ENCODE assay signal across 15 cellular contexts in genomic region chr6:7532232-7532631, GRCh38. TPM values are rescaled to one million over a fixed set of nuclear protein-coding genes. Genes with fewer than 3 reads are reported as not detected.
DNase-seq lines count a peak whose midpoint lies in the region; ATAC-seq and TF ChIP-seq lines count a peak whose summit lies in the region.
"Had no signal": no experiment of that assay in that cellular context is flagged by ENCODE, and none has a peak within 500 bp of the region (broad histone marks: within the 10 kb centered on the region; RNA-seq: fewer than 3 reads in every experiment).

No MANE protein-coding gene starts in this region.

- H3K36me3 Mint-ChIP-seq in natural killer cell, result no peaks in the 10 kb centered on the region

- ATAC-seq in RWPE2 (ENCODE audit: low read depth) (peak; percentile 81), HG03025 (IDR thresholded peaks at IDR 0.05; ENCODE audit: low FRiP score, unreplicated experiment) (no peak), natural killer cell (no peak), GM19463 (IDR thresholded peaks at IDR 0.05; ENCODE audit: unreplicated experiment) (no peak)
- ATAC-seq: activated CD4-positive, CD25-positive, alpha-beta regulatory T cell treated with anti-CD3 and anti-CD28 coated beads, Interleukin-2, amount 50 U/mL, for 24 hours had no signal

- H3K27me3 Mint-ChIP-seq in natural killer cell (ENCODE audit: low read depth in 2 of 2), result peaks cover 27 to 55% of the 10 kb centered on the region in 2 donors

- H3K36me3 ChIP-seq in RWPE2 (ENCODE audit: low read depth) (no peaks in the 10 kb centered on the region), transverse colon (no peaks in the 10 kb centered on the region)
- H3K36me3 ChIP-seq: tibial artery had no signal

- intact Hi-C loops in transverse colon (cut with DNase I; ENCODE audit: low total_unique reads) (no loop called here), natural killer cell (cut with micrococcal nuclease) (no loop called here)

- no peak for TF ChIP-seq EP300 in transverse colon (IDR thresholded peaks at IDR 0.05; ENCODE audit: low read depth)

- H3K4me1 ChIP-seq in RWPE2 (ENCODE audit: insufficient read depth, poor library complexity, severe bottlenecking) (peaks cover 34% of the 10 kb centered on the region), transverse colon (peaks cover 0 to 14% (median 4%) of the 10 kb centered on the region in 4 donors)
- H3K4me1 ChIP-seq: tibial artery had no signal

- TF ChIP-seq CTCF in RWPE2 (IDR thresholded peaks at IDR 0.05; ENCODE audit: poor library complexity, severe bottlenecking) (no peak), transverse colon (IDR thresholded peaks at IDR 0.05) (no peak), natural killer cell (IDR thresholded peaks at IDR 0.05) (no peak)

- H3K4me3 Mint-ChIP-seq in natural killer cell, result no peak overlapping the region
- H3K4me3 Mint-ChIP-seq: activated T-cell treated with anti-CD3 and anti-CD28 coated beads, Interleukin-2, amount 50 U/mL, for 24 hours had no signal

- no peak for TF ChIP-seq POLR2A in transverse colon (IDR thresholded peaks at IDR 0.05)

- no peak overlapping the region for H3K4me3 ChIP-seq in RWPE2 (ENCODE audit: severe bottlenecking)
- H3K4me3 ChIP-seq in transverse colon, result no peak overlapping the region
- H3K4me3 ChIP-seq: tibial artery had no signal

- H3K27ac Mint-ChIP-seq in natural killer cell, result no peak overlapping the region
- H3K27ac Mint-ChIP-seq: activated T-cell treated with anti-CD3 and anti-CD28 coated beads, Interleukin-2, amount 50 U/mL, for 24 hours had no signal

- H3K4me1 Mint-ChIP-seq in natural killer cell, result no peaks in the 10 kb centered on the region

- H3K9me3 ChIP-seq in RWPE2 (ENCODE audit: severe bottlenecking), result no peaks in the 10 kb centered on the region
- H3K9me3 ChIP-seq in transverse colon, result no peaks in the 10 kb centered on the region
- H3K9me3 ChIP-seq: tibial artery had no signal

- WGBS in transverse colon (ENCODE audit: low coverage in 1 of 2), 2 donors, result 26 to 50% methylated on average over 1 to 6 of the region's 6 CpGs

- DNase-seq in NCI-H146 (lab: John Stamatoyannopoulos, UW) (peak; percentile 16), NCI-H146 treated with DMSO at 0.1 percent for 48 hours (lab: John Stamatoyannopoulos, UW; ENCODE audit: unreplicated experiment) (no peak), RWPE2 (ENCODE audit: low spot score) (no peak), kidney tubule cell (ENCODE audit: low spot score) (peak; percentile 25), transverse colon (peak; percentile 85), natural killer cell (no peak)
- DNase-seq: activated T-cell treated with anti-CD3 and anti-CD28 coated beads, Interleukin-2, amount 50 U/mL, for 24 hours; foreskin fibroblast; NCI-H1436 treated with DMSO at 0.1 percent for 48 hours; stimulated activated CD4-positive, alpha-beta T cell treated with anti-CD3 and anti-CD28 coated beads, Interleukin-12 subunit alpha, Interleukin-12 subunit beta, amount 100 ng/mL, for 4 hours; tibial artery had no signal

- H3K9me3 Mint-ChIP-seq in natural killer cell, result no peaks in the 10 kb centered on the region
- H3K9me3 Mint-ChIP-seq: activated T-cell treated with anti-CD3 and anti-CD28 coated beads, Interleukin-2, amount 50 U/mL, for 24 hours had no signal

- H3K27ac ChIP-seq in RWPE2 (ENCODE audit: poor library complexity, severe bottlenecking) (peak overlapping the region; percentile 41), transverse colon (peak overlapping the region; percentile 57 to 87 (median 74))
- H3K27ac ChIP-seq: 22Rv1, tibial artery had no signal

- H3K27me3 ChIP-seq in RWPE2 (ENCODE audit: insufficient read depth, poor library complexity, severe bottlenecking) (no peaks in the 10 kb centered on the region), transverse colon (peaks cover 20% of the 10 kb centered on the region)

- in situ Hi-C loops in transverse colon (cut with MboI; ENCODE audit: low pct_ligation_motif_present in 1 of 4, low pct_unique_long_range_greater_than_20kb in 1 of 4, low sequenced_read_pairs in 3 of 4), result no loop called here

RNA-seq across cellular contexts. Expression of gene DSP, which starts 9.2 kb away (rescaled TPM):
- total RNA-seq in transverse colon (100 to 1,000 TPM; 160 to 243 (median 202) TPM), natural killer cell (under 1 TPM in 2 of 3 donors, not detected in 1; 0.05 to 0.26 TPM)

RNA-seq across cellular contexts. Expression of gene SNRNP48, which starts 57.8 kb away (rescaled TPM):
- total RNA-seq in transverse colon, result 10 to 100 TPM in 3 of 4 donors, 1 to 10 TPM in 1; 7.9 to 31.8 (median 16.6) TPM
- 10 to 100 TPM; 12.3 to 17.0 (median 14.0) TPM for total RNA-seq in natural killer cell

Comparison
In these comparisons a context has a peak if more than half of its experiments do, and no peak if none do; other contexts are left out.
1. DNase-seq: peak in NCI-H146 (single experiment), kidney tubule cell (single experiment) and transverse colon (single experiment); none in NCI-H146 treated with DMSO at 0.1 percent for 48 hours (single experiment), RWPE2 (single experiment) and natural killer cell (single experiment).
2. RNA of gene DSP, which starts 9.2 kb away (total RNA-seq): 160 to 243 TPM in transverse colon; 0.05 to 0.26 TPM in natural killer cell; every median in the first group is over 100 times any median in the second.